Comparison of ENCODE assay signal across 9 cellular contexts in the genomic region with DNA sequence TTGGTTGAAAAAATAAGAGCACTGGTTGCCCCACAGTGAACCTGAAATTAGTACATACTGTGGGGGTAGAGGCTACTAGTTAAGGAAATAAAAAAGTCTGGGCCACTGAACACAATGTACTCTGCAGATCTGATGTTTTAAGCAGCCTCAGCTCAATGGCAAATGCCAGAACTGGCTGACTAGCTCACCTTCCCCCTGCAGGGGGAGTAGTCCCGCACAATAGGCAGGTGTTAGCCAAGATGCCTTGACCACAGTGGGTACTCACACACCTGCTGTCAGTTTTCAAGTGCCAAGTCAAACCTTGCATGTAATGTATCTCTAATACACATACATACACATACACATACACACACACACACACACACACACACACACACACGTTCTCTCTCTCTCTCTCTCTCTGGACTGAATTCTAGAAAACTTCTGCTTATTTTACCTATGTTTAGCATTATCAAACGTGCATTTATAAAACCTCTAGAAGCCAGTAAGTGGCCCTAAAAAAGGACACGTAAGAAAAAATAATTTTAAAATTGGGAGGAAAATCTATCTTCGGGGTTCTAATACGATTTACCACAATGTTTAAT. TPM values are rescaled to one million over a fixed set of nuclear protein-coding genes. Genes with fewer than 3 reads are reported as not detected.
DNase-seq lines count a peak whose midpoint lies in the region; ATAC-seq, FAIRE-seq and TF ChIP-seq lines count a peak whose summit lies in the region.
"Had no signal": no experiment of that assay in that cellular context is flagged by ENCODE, and none has a peak within 500 bp of the region (broad histone marks: within the 10 kb centered on the region; RNA-seq: fewer than 3 reads in every experiment).

No MANE protein-coding gene starts in this region.

- intact Hi-C loops in GM12878 (cut with micrococcal nuclease; ENCODE audit: unreplicated experiment): loop anchor here (1.0 to 5.0 kb wide), 2 partner anchors 145 to 423 kb away; no protein-coding TSS in a partner anchor
- intact Hi-C loops in uterus (cut with DNase I; ENCODE audit: low total_unique reads): no loop called here

- H3K36me3 ChIP-seq in OCI-LY1 (ENCODE audit: insufficient read depth, low read length) (no peaks in the 10 kb centered on the region), GM12878 (ENCODE audit: control insufficient read depth in 2 of 2, insufficient read depth in 2 of 2, low read length in 1 of 2) (no peaks in the 10 kb centered on the region), mesenchymal stem cell (ENCODE audit: control insufficient read depth in 1 of 2, insufficient read depth in 2 of 2, low read depth in 1 of 2, low read length in 2 of 2) (no peaks in the 10 kb centered on the region), uterus (no peaks in the 10 kb centered on the region)

- ATAC-seq in A549 (peak; percentile 84 to 89), HG03159 (IDR thresholded peaks at IDR 0.05; ENCODE audit: unreplicated experiment) (peak; percentile 70), GM12878 (peak; percentile 99), GM18873 (IDR thresholded peaks at IDR 0.05; ENCODE audit: low FRiP score, unreplicated experiment) (no peak)

- H2AK5ac ChIP-seq in mesenchymal stem cell (ENCODE audit: low read length, severe bottlenecking): no peak overlapping the region

- H2AFZ ChIP-seq in OCI-LY1 (ENCODE audit: low read length): no peak overlapping the region
- no peak overlapping the region for H2AFZ ChIP-seq in GM12878 (ENCODE audit: control insufficient read depth, low read depth, low read length)
- no peak overlapping the region for H2AFZ ChIP-seq in mesenchymal stem cell (ENCODE audit: low read depth, low read length)

- no peak overlapping the region for H3K23ac ChIP-seq in mesenchymal stem cell (ENCODE audit: low read length in 2 of 2)

- H3F3A ChIP-seq in OCI-LY1 (ENCODE audit: insufficient read depth, low read length): no peaks in the 10 kb centered on the region

- H2BK15ac ChIP-seq in mesenchymal stem cell (ENCODE audit: low read depth, poor library complexity, severe bottlenecking): no peak overlapping the region

- no peak overlapping the region for H3K18ac ChIP-seq in mesenchymal stem cell (ENCODE audit: low read depth in 1 of 2, low read length in 2 of 2)

- WGBS in A549 (ENCODE audit: missing lambda C conversion rate): 48% methylated on average over 6 of the region's 6 CpGs
- WGBS in GM12878 (ENCODE audit: insufficient coverage, insufficient replicate concordance, low lambda C conversion rate, missing lambda C conversion rate): 61% methylated on average over 6 of the region's 6 CpGs
- WGBS in mesenchymal stem cell: 49% methylated on average over 5 of the region's 6 CpGs

- CTCF ChIA-PET in A549 (lab: Yijun Ruan, JAX) (interaction anchor here (0.6 to 2.5 kb wide), 18 partner anchors 9 to 637 kb away, joined by 3 to 14 read pairs (median 4); no protein-coding TSS in a partner anchor), GM12878 (lab: Yijun Ruan, JAX) (interaction anchor here (0.7 to 5.4 kb wide), 36 partner anchors 10 to 630 kb away, joined by 3 to 177 read pairs (median 5); no protein-coding TSS in a partner anchor)

- H3K4me3 ChIP-seq in A549: no peak overlapping the region
- no peak overlapping the region for H3K4me3 ChIP-seq in OCI-LY1 (ENCODE audit: low read depth, low read length, poor library complexity, severe bottlenecking)
- no peak overlapping the region for H3K4me3 ChIP-seq in GM12878
- H3K4me3 ChIP-seq in mesenchymal stem cell (ENCODE audit: insufficient read depth in 1 of 2, low read depth in 1 of 2, low read length in 2 of 2): no peak overlapping the region
- no peak overlapping the region for H3K4me3 ChIP-seq in uterus

- SMC1A ChIA-PET in GM12878 (lab: Charles Lee; ENCODE audit: uncharacterized antibody, unreplicated experiment): interaction anchor here (0.6 to 4.6 kb wide), 24 partner anchors 9 to 752 kb away, joined by 3 to 56 read pairs (median 4); no protein-coding TSS in a partner anchor

- no peak for TF ChIP-seq POLR2A in A549 (IDR thresholded peaks at IDR 0.05; ENCODE audit: low read length)
- no peak for TF ChIP-seq POLR2A in GM12892 (IDR thresholded peaks at IDR 0.05; ENCODE audit: low read depth, low read length)
- no peak for TF ChIP-seq POLR2A in GM12878 (IDR thresholded peaks at IDR 0.05; ENCODE audit: low read depth, low read length)
- TF ChIP-seq POLR2A in uterus (IDR thresholded peaks at IDR 0.05): no peak

- POLR2A ChIA-PET in A549 (lab: Yijun Ruan, JAX): no interaction called here
- POLR2A ChIA-PET in GM12878 (lab: Charles Lee): no interaction called here

- BruUV-seq in GM12878 (replicated peaks; lab: Mats Ljungman, UMichigan): no TSS peak

- no peaks in the 10 kb centered on the region for H3K9me2 ChIP-seq in OCI-LY1 (ENCODE audit: low read depth, low read length)

- no peak overlapping the region for H3K14ac ChIP-seq in mesenchymal stem cell (ENCODE audit: low read length in 2 of 2)

- H3K79me2 ChIP-seq in OCI-LY1 (ENCODE audit: insufficient read depth, low read length) (no peaks in the 10 kb centered on the region), GM12878 (ENCODE audit: control insufficient read depth, insufficient read depth, low read length) (no peaks in the 10 kb centered on the region)

- TF ChIP-seq CTCF in A549 (IDR thresholded peaks at IDR 0.05): peak; percentile 43
- TF ChIP-seq CTCF in OCI-LY1 (IDR thresholded peaks at IDR 0.05; ENCODE audit: low read length): peak; percentile 80
- peak; percentile 63 to 89 (median 73) for TF ChIP-seq CTCF in GM12878 (IDR thresholded peaks at IDR 0.05 in 2 of 3, conservative IDR thresholded peaks at IDR 0.05 in 1 of 3; ENCODE audit: control insufficient read depth in 2 of 3, extremely low read depth in 1 of 3, insufficient read depth in 1 of 3, low read depth in 3 of 3, low read length in 3 of 3)
- TF ChIP-seq CTCF in uterus (IDR thresholded peaks at IDR 0.05): peak in 1 of 4 experiments; percentile 17

- no peaks in the 10 kb centered on the region for H4K20me1 ChIP-seq in OCI-LY1 (ENCODE audit: insufficient read depth, low read length)
- no peaks in the 10 kb centered on the region for H4K20me1 ChIP-seq in GM12878 (ENCODE audit: control insufficient read depth, insufficient read depth)

- H3K4me2 ChIP-seq in A549 (no peak overlapping the region), OCI-LY1 (ENCODE audit: low read length) (no peak overlapping the region), GM12878 (ENCODE audit: control insufficient read depth, insufficient read depth) (no peak overlapping the region), mesenchymal stem cell (ENCODE audit: low read length, poor library complexity, severe bottlenecking) (no peak overlapping the region)

- no peaks in the 10 kb centered on the region for H3K9me3 ChIP-seq in A549
- no peaks in the 10 kb centered on the region for H3K9me3 ChIP-seq in OCI-LY1 (ENCODE audit: low read length)
- no peaks in the 10 kb centered on the region for H3K9me3 ChIP-seq in GM12878 (replicated peaks; ENCODE audit: control insufficient read depth, insufficient read depth, low read length)
- no peaks in the 10 kb centered on the region for H3K9me3 ChIP-seq in mesenchymal stem cell (ENCODE audit: control insufficient read depth, low read length)
- no peaks in the 10 kb centered on the region for H3K9me3 ChIP-seq in uterus

- no peaks in the 10 kb centered on the region for H3K27me3 ChIP-seq in OCI-LY1 (ENCODE audit: insufficient read depth, low read length)
- H3K27me3 ChIP-seq in GM12878 (replicated peaks in 1 of 2; ENCODE audit: control insufficient read depth in 2 of 2, insufficient read depth in 2 of 2, low read length in 1 of 2): no peaks in the 10 kb centered on the region
- no peaks in the 10 kb centered on the region for H3K27me3 ChIP-seq in mesenchymal stem cell (ENCODE audit: control insufficient read depth in 1 of 2, insufficient read depth in 1 of 2, low read length in 2 of 2)
- no peaks in the 10 kb centered on the region for H3K27me3 ChIP-seq in uterus

- H3K9ac ChIP-seq in OCI-LY1 (ENCODE audit: low read length) (no peak overlapping the region), GM12878 (ENCODE audit: control insufficient read depth, insufficient read depth, low read length) (no peak overlapping the region), mesenchymal stem cell (ENCODE audit: low read length) (no peak overlapping the region)

- FAIRE-seq in A549 (lab: Jason Lieb, UNC) (no peak), GM12892 (lab: Jason Lieb, UNC) (peak; percentile 87), GM12878 (lab: Jason Lieb, UNC) (peak; percentile 73)

- no peak overlapping the region for H4K91ac ChIP-seq in mesenchymal stem cell (ENCODE audit: low read length)

- no peak overlapping the region for H2BK120ac ChIP-seq in mesenchymal stem cell (ENCODE audit: low read depth, low read length)

- in situ Hi-C loops in GM12878 (cut with MboI): loop anchor here (5.0 kb wide), 1 partner anchor 143 kb away; no protein-coding TSS in a partner anchor

- RAD21 ChIA-PET in GM12878 (lab: Charles Lee; ENCODE audit: unreplicated experiment): interaction anchor here (0.5 to 4.7 kb wide), 18 partner anchors 12 to 1080 kb away, joined by 3 to 74 read pairs (median 4); no protein-coding TSS in a partner anchor

- no peak overlapping the region for H2BK5ac ChIP-seq in mesenchymal stem cell (ENCODE audit: low read depth, low read length, poor library complexity, severe bottlenecking)

- TF ChIP-seq EP300 in A549 (IDR thresholded peaks at IDR 0.05) (no peak), GM12878 (IDR thresholded peaks at IDR 0.05; ENCODE audit: borderline replicate concordance in 1 of 2, control insufficient read depth in 1 of 2, low read depth in 2 of 2, low read length in 2 of 2) (no peak)

- no peak overlapping the region for H4K8ac ChIP-seq in mesenchymal stem cell (ENCODE audit: low read length)

- DNase-seq in A549 (ENCODE audit: low read depth in 1 of 2, low spot score in 1 of 2) (peak in 1 of 2 experiments; percentile 54), GM12892 (ENCODE audit: insufficient read length) (no peak), GM12878 (ENCODE audit: low read depth, low spot score) (peak; percentile 15), mesenchymal stem cell (peak; percentile 15), uterus (no peak)

- TF ChIP-seq RAD21 in A549 (conservative IDR thresholded peaks at IDR 0.05 in 1 of 2, IDR thresholded peaks at IDR 0.05 in 1 of 2) (peak; percentile 43 to 55; a peak in 4 of 5 replicates), GM12878 (IDR thresholded peaks at IDR 0.05; ENCODE audit: insufficient read depth, low read depth, low read length) (peak; percentile 66)

- no peak overlapping the region for H3K4ac ChIP-seq in mesenchymal stem cell (ENCODE audit: low read depth in 1 of 2, low read length in 2 of 2)

- peaks cover 27% of the 10 kb centered on the region for H3K79me1 ChIP-seq in mesenchymal stem cell (replicated peaks; ENCODE audit: low read length, poor library complexity, severe bottlenecking)

- H3K4me1 ChIP-seq in A549 (no peaks in the 10 kb centered on the region), OCI-LY1 (ENCODE audit: insufficient read depth, low read length, severe bottlenecking) (no peaks in the 10 kb centered on the region), GM12878 (ENCODE audit: control insufficient read depth, insufficient read depth, low read length) (no peaks in the 10 kb centered on the region), mesenchymal stem cell (ENCODE audit: control insufficient read depth, insufficient read depth, low read depth, low read length) (no peaks in the 10 kb centered on the region), uterus (no peaks in the 10 kb centered on the region)

- H2BK12ac ChIP-seq in mesenchymal stem cell (ENCODE audit: low read length in 2 of 2): no peak overlapping the region

- H3K27ac ChIP-seq in A549 (no peak overlapping the region), OCI-LY1 (ENCODE audit: low read depth, low read length, poor library complexity, severe bottlenecking) (no peak overlapping the region), GM12878 (ENCODE audit: control insufficient read depth, insufficient read depth) (no peak overlapping the region), mesenchymal stem cell (ENCODE audit: low read length, poor library complexity, severe bottlenecking) (no peak overlapping the region), uterus (no peak overlapping the region)
- H3K27ac ChIP-seq: epithelial cell of prostate had no signal

RNA-seq across cellular contexts. Expression of a gene that starts 36.1 kb away (rescaled TPM):
- polyA plus RNA-seq in A549 (2011; rRNA removed) (10.4 and 12.4 TPM in 2 replicates), A549 (2017; fragmentation: RNase III; extraction: RNeasy Plus Mini Kit Qiagen cat#74134 plus additional on column Dnase treatment) (9.9 to 12.1 TPM (median 10.7 TPM) in 3 replicates), GM12878 (2011; rRNA removed) (31.7 and 48.6 TPM in 2 replicates), GM12878 (2014; fragmentation: Illumina TruSeq; extraction: Trizol) (53.8 and 110 TPM in 2 replicates), GM12878 (2014; fragmentation: Nextera tagmentation; extraction: Ambion mirVana) (1 to 10 TPM in 1 of 2 experiments, under 1 TPM in 1; 0.61 to 1.9 TPM), GM12878 (2014; rRNA removed) (29.6 and 33.0 TPM in 2 replicates), GM12878 (2016; fragmentation: Nextera tagmentation; extraction: Ambion mirVana) (10 to 100 TPM; 28.3 to 30.4 TPM)
- 5.7 and 5.9 TPM in 2 replicates for polyA plus RNA-seq in A549 (2012; cell fraction: cytosol; rRNA removed)
- polyA plus RNA-seq in A549 (2012; cell fraction: nucleus; rRNA removed): 5.3 and 7.1 TPM in 2 replicates
- 4.0 and 5.0 TPM in 2 replicates for polyA minus RNA-seq in A549 (2011; rRNA and poly(A)+ RNA removed)
- 28.1 TPM for polyA plus RNA-seq in GM12892 (2012; ENCODE audit: missing spikeins)
- 44.3 and 59.2 TPM in 2 replicates for total RNA-seq in GM12878 (2013; cell fraction: nucleolus; rRNA removed)
- total RNA-seq in GM12878 (2014; rRNA removed) (14.4 and 17.7 TPM in 2 replicates), GM12878 (2014; rRNA removed; fragmentation: Illumina TruSeq; extraction: Trizol) (22.3 and 24.8 TPM in 2 replicates), GM12878 (2021) (37.7 and 40.6 TPM in 2 replicates), uterus (10 to 100 TPM in 2 of 4 donors, 1 to 10 TPM in 2; 5.3 to 17.4 (median 12.9) TPM)
- 15.2 TPM for polyA plus RNA-seq in GM12878 (2011; ENCODE audit: low read depth)
- 17.4 and 20.4 TPM in 2 replicates for polyA plus RNA-seq in GM12878 (2011; cell fraction: cytosol; rRNA removed)
- polyA plus RNA-seq in GM12878 (2011; cell fraction: nucleus; rRNA removed): 13.7 and 22.8 TPM in 2 replicates
- polyA plus RNA-seq in GM12878 (2012): 22.2 and 27.5 TPM in 2 replicates
- 11.1 and 14.8 TPM in 2 replicates for polyA minus RNA-seq in GM12878 (2011; rRNA and poly(A)+ RNA removed)
- polyA minus RNA-seq in GM12878 (2011; cell fraction: cytosol; rRNA and poly(A)+ RNA removed): 6.7 and 7.2 TPM in 2 replicates
- polyA minus RNA-seq in GM12878 (2011; cell fraction: nucleus; rRNA and poly(A)+ RNA removed): 20.9 and 39.4 TPM in 2 replicates
- polyA plus RNA-seq in mesenchymal stem cell (2013, experiment 1 of 2): 6.9 TPM
- polyA plus RNA-seq in mesenchymal stem cell (2013, experiment 2 of 2): 7.6 TPM

Comparison
In these comparisons a context has a peak if more than half of its experiments do, and no peak if none do; other contexts are left out.
1. DNase-seq: peak in GM12878 (single experiment) and mesenchymal stem cell (single experiment); none in GM12892 (single experiment) and uterus (0 of 2).